Comparison of ENCODE assay signal across 8 cellular contexts in genomic region chr17:33674685-33675084, GRCh38.
DNase-seq lines count a peak whose midpoint lies in the region; ATAC-seq and TF ChIP-seq lines count a peak whose summit lies in the region.

No MANE protein-coding gene starts in this region.

- H3K4me1 Mint-ChIP-seq in activated CD4-positive, alpha-beta T cell treated with anti-CD3 and anti-CD28 coated beads for 36 hours: peaks cover 3% of the 10 kb centered on the region

- intact Hi-C loops in activated CD4-positive, alpha-beta T cell treated with anti-CD3 and anti-CD28 coated beads for 36 hours (cut with DNase I, micrococcal nuclease): loop anchor here (1.0 to 10.0 kb wide), 5 partner anchors 48 to 640 kb away; no protein-coding TSS in a partner anchor

- no peak overlapping the region for H3K4me3 Mint-ChIP-seq in activated CD4-positive, alpha-beta T cell treated with anti-CD3 and anti-CD28 coated beads for 36 hours

- H3K36me3 Mint-ChIP-seq in activated CD4-positive, alpha-beta T cell treated with anti-CD3 and anti-CD28 coated beads for 36 hours (ENCODE audit: low read depth): no peaks in the 10 kb centered on the region

- ATAC-seq in activated CD4-positive, alpha-beta T cell treated with anti-CD3 and anti-CD28 coated beads for 36 hours: peak; percentile 85
- ATAC-seq in left lobe of liver: peak; percentile 98
- ATAC-seq in HG03045 (IDR thresholded peaks at IDR 0.05; ENCODE audit: unreplicated experiment): no peak

- H3K27ac Mint-ChIP-seq in activated CD4-positive, alpha-beta T cell treated with anti-CD3 and anti-CD28 coated beads for 36 hours: no peak overlapping the region

- no peaks in the 10 kb centered on the region for H3K9me3 Mint-ChIP-seq in activated CD4-positive, alpha-beta T cell treated with anti-CD3 and anti-CD28 coated beads for 36 hours (ENCODE audit: low read depth)

- CTCF ChIA-PET in activated CD4-positive, alpha-beta T cell treated with anti-CD3 and anti-CD28 coated beads for 36 hours (lab: Charles Lee): interaction anchor here (0.5 to 2.2 kb wide), 15 partner anchors 10 to 808 kb away, joined by 3 to 8 read pairs (median 4); no protein-coding TSS in a partner anchor

- DNase-seq in activated CD4-positive, alpha-beta T cell treated with anti-CD3 and anti-CD28 coated beads for 36 hours: peak; percentile 76
- no peak for DNase-seq in activated CD4-positive, alpha-beta T cell treated with anti-CD3 and anti-CD28 coated beads for 1 hour
- peak; percentile 4 for DNase-seq in T-helper 9 cell
- DNase-seq in cerebellar cortex (ENCODE audit: low spot score): peak; percentile 79
- DNase-seq in left lobe of liver (ENCODE audit: low spot score): peak; percentile 51
- DNase-seq in stimulated activated CD4-positive, alpha-beta T cell treated with anti-CD3 and anti-CD28 coated beads, Interleukin-4, amount 100 ng/mL, for 48 hours (ENCODE audit: low read depth in 2 of 2): peak; percentile 19 to 47

- POLR2A ChIA-PET in activated CD4-positive, alpha-beta T cell treated with anti-CD3 and anti-CD28 coated beads for 36 hours (lab: Charles Lee): interaction anchor here (0.6 kb wide), 1 partner anchor 95 kb away, joined by 3 read pairs; no protein-coding TSS in a partner anchor

- TF ChIP-seq CTCF in LNCAP (IDR thresholded peaks at IDR 0.05): peak; percentile 80

- peaks cover 2% of the 10 kb centered on the region for H3K27me3 Mint-ChIP-seq in activated CD4-positive, alpha-beta T cell treated with anti-CD3 and anti-CD28 coated beads for 36 hours
